8 cellular contexts compared by ENCODE assay signal in genomic region chr9:109817846-109818472, GRCh38. TPM values are rescaled to one million over a fixed set of nuclear protein-coding genes. Genes with fewer than 3 reads are reported as not detected.
A peak's percentile ranks its signal among the peaks of the same experiment; 100 is the strongest.
DNase-seq lines count a peak whose midpoint lies in the region; ATAC-seq, FAIRE-seq and TF ChIP-seq lines count a peak whose summit lies in the region.

No MANE protein-coding gene starts in this region.

- TF ChIP-seq POLR2A in GM12891 (IDR thresholded peaks at IDR 0.05; ENCODE audit: low read depth, low read length) = no peak

- H3K27ac ChIP-seq in AG04450 (ENCODE audit: low read depth, low read length) = peak overlapping the region; percentile 77

- CTCF ChIA-PET in AG04450 (lab: Charles Lee) = interaction anchor here (0.6 to 5.7 kb wide), 34 partner anchors 9 to 744 kb away, joined by 3 to 64 read pairs (median 4); partner anchors contain the start of gene PALM2AKAP2

- POLR2A ChIA-PET in AG04450 (lab: Yijun Ruan, JAX) = interaction anchor here (0.6 kb wide), 1 partner anchor 38 kb away, joined by 3 read pairs; the partner anchor contains the start of gene PALM2AKAP2

- peak; percentile 85 for FAIRE-seq in GM12891 (lab: Jason Lieb, UNC)

- no peaks in the 10 kb centered on the region for H3K27me3 ChIP-seq in AG04450 (ENCODE audit: control insufficient read depth, insufficient read depth, low read length)

- H3K9me3 ChIP-seq in AG04450 (ENCODE audit: control insufficient read depth, insufficient read depth, low read length) = no peaks in the 10 kb centered on the region

- DNase-seq in AG04450 (ENCODE audit: low read depth, low spot score) (peak; percentile 97), GM12891 (ENCODE audit: insufficient read length, low spot score) (peak; percentile 34), NCI-H345 (lab: John Stamatoyannopoulos, UW) (peak; percentile 76), foreskin fibroblast (peak; percentile 94 to 97), nucleus accumbens (lab: John Stamatoyannopoulos, UW) (peak in 40 of 56 donors; percentile 1 to 75 (median 24))
- peak; percentile 66 for DNase-seq in activated CD4-positive, alpha-beta T cell treated with anti-CD3 and anti-CD28 coated beads for 48 hours

- H3K4me3 ChIP-seq in AG04450 (ENCODE audit: low read depth, low read length) (peak overlapping the region; percentile 15; the same call in 1 of the 2 replicates), foreskin fibroblast (ENCODE audit: low read depth in 1 of 2, low read length in 2 of 2) (no peak overlapping the region)

- TF ChIP-seq CTCF in AG04450 (IDR thresholded peaks at IDR 0.05; ENCODE audit: low read depth, low read length) (peak; percentile 72), foreskin fibroblast (IDR thresholded peaks at IDR 0.05; ENCODE audit: low read depth, low read length) (peak; percentile 53)

- ATAC-seq in HG03432 (IDR thresholded peaks at IDR 0.05; ENCODE audit: unreplicated experiment) (peak; percentile 72), GM18498 (IDR thresholded peaks at IDR 0.05; ENCODE audit: unreplicated experiment) (no peak)

TF ChIP-seq in GM12891, 5 proteins besides CTCF, POLR2A, EP300 and RAD21:
- TF ChIP-seq POLR2AphosphoS5 (IDR thresholded peaks at IDR 0.05; ENCODE audit: low read depth, low read length) (no peak), POU2F2 (IDR thresholded peaks at IDR 0.05; ENCODE audit: low read depth, low read length) (no peak), SPI1 (IDR thresholded peaks at IDR 0.05; ENCODE audit: low read depth, low read length) (no peak), PAX5 (IDR thresholded peaks at IDR 0.05; ENCODE audit: insufficient read depth, low read length, severe bottlenecking) (no peak), TAF1 (IDR thresholded peaks at IDR 0.05; ENCODE audit: low read depth, low read length) (no peak)

RNA-seq across cellular contexts. Expression of gene PALM2AKAP2, which starts 38.0 kb away (rescaled TPM):
- 4.6 and 5.0 TPM in 2 replicates for polyA plus RNA-seq in AG04450 (2011; rRNA removed)
- 4.7 and 10.5 TPM in 2 replicates for polyA minus RNA-seq in AG04450 (2011; rRNA and poly(A)+ RNA removed)
- not detected for polyA plus RNA-seq in GM12891 (2012; ENCODE audit: low read depth, missing spikeins)

Comparison
In these comparisons a context has a peak if more than half of its experiments do, and no peak if none do; other contexts are left out.
1. DNase-seq: peak in every context shown above with its lines; median percentile 97 in AG04450; 96 in foreskin fibroblast; 76 in NCI-H345; 66 in activated CD4-positive, alpha-beta T cell treated with anti-CD3 and anti-CD28 coated beads for 48 hours; 34 in GM12891; 24 in nucleus accumbens.